1 cellular context compared by ENCODE assay signal in genomic region chr1:28296401-28297220, GRCh38.
TF ChIP-seq lines count a peak whose summit lies in the region.

No MANE protein-coding gene starts in this region.

TF ChIP-seq in HepG2, 621 proteins besides CTCF, POLR2A, EP300 and RAD21 (continued from another document and continues in another):
- peak; percentile 73 for TF ChIP-seq FOSL2 (CRISPR knock-in tag; IDR thresholded peaks at IDR 0.05)
- TF ChIP-seq ZNF616 (CRISPR knock-in tag; IDR thresholded peaks at IDR 0.05; ENCODE audit: low read depth) = no peak
- no peak; the same call in 1 of the 2 replicates for TF ChIP-seq KMT2B (CRISPR knock-in tag; IDR thresholded peaks at IDR 0.05)
- TF ChIP-seq BCL6 (CRISPR knock-in tag; IDR thresholded peaks at IDR 0.05) = peak; percentile 78
- TF ChIP-seq EHMT2 (IDR thresholded peaks at IDR 0.05; ENCODE audit: borderline replicate concordance, low read depth, low read length) = no peak
- TF ChIP-seq AGO1 (IDR thresholded peaks at IDR 0.05; ENCODE audit: low read depth, low read length, poor library complexity, severe bottlenecking) = no peak
- TF ChIP-seq YY1 (IDR thresholded peaks at IDR 0.05; ENCODE audit: insufficient read depth, insufficient replicate concordance, low read depth, low read length) = no peak
- TF ChIP-seq, protein P1, sequence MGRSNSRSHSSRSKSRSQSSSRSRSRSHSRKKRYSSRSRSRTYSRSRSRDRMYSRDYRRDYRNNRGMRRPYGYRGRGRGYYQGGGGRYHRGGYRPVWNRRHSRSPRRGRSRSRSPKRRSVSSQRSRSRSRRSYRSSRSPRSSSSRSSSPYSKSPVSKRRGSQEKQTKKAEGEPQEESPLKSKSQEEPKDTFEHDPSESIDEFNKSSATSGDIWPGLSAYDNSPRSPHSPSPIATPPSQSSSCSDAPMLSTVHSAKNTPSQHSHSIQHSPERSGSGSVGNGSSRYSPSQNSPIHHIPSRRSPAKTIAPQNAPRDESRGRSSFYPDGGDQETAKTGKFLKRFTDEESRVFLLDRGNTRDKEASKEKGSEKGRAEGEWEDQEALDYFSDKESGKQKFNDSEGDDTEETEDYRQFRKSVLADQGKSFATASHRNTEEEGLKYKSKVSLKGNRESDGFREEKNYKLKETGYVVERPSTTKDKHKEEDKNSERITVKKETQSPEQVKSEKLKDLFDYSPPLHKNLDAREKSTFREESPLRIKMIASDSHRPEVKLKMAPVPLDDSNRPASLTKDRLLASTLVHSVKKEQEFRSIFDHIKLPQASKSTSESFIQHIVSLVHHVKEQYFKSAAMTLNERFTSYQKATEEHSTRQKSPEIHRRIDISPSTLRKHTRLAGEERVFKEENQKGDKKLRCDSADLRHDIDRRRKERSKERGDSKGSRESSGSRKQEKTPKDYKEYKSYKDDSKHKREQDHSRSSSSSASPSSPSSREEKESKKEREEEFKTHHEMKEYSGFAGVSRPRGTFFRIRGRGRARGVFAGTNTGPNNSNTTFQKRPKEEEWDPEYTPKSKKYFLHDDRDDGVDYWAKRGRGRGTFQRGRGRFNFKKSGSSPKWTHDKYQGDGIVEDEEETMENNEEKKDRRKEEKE (IDR thresholded peaks at IDR 0.05) = no peak
- peak in 1 of 2 experiments; percentile 59; a peak in 1 of 4 replicates for TF ChIP-seq ATF4 (CRISPR knock-in tag; IDR thresholded peaks at IDR 0.05)
- TF ChIP-seq, protein P2, sequence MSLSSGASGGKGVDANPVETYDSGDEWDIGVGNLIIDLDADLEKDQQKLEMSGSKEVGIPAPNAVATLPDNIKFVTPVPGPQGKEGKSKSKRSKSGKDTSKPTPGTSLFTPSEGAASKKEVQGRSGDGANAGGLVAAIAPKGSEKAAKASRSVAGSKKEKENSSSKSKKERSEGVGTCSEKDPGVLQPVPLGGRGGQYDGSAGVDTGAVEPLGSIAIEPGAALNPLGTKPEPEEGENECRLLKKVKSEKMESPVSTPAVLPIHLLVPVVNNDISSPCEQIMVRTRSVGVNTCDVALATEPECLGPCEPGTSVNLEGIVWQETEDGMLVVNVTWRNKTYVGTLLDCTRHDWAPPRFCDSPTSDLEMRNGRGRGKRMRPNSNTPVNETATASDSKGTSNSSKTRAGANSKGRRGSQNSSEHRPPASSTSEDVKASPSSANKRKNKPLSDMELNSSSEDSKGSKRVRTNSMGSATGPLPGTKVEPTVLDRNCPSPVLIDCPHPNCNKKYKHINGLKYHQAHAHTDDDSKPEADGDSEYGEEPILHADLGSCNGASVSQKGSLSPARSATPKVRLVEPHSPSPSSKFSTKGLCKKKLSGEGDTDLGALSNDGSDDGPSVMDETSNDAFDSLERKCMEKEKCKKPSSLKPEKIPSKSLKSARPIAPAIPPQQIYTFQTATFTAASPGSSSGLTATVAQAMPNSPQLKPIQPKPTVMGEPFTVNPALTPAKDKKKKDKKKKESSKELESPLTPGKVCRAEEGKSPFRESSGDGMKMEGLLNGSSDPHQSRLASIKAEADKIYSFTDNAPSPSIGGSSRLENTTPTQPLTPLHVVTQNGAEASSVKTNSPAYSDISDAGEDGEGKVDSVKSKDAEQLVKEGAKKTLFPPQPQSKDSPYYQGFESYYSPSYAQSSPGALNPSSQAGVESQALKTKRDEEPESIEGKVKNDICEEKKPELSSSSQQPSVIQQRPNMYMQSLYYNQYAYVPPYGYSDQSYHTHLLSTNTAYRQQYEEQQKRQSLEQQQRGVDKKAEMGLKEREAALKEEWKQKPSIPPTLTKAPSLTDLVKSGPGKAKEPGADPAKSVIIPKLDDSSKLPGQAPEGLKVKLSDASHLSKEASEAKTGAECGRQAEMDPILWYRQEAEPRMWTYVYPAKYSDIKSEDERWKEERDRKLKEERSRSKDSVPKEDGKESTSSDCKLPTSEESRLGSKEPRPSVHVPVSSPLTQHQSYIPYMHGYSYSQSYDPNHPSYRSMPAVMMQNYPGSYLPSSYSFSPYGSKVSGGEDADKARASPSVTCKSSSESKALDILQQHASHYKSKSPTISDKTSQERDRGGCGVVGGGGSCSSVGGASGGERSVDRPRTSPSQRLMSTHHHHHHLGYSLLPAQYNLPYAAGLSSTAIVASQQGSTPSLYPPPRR (CRISPR knock-in tag; IDR thresholded peaks at IDR 0.05; ENCODE audit: borderline replicate concordance) = peak; percentile 79; the same call in 1 of the 2 replicates
- TF ChIP-seq, protein P3, sequence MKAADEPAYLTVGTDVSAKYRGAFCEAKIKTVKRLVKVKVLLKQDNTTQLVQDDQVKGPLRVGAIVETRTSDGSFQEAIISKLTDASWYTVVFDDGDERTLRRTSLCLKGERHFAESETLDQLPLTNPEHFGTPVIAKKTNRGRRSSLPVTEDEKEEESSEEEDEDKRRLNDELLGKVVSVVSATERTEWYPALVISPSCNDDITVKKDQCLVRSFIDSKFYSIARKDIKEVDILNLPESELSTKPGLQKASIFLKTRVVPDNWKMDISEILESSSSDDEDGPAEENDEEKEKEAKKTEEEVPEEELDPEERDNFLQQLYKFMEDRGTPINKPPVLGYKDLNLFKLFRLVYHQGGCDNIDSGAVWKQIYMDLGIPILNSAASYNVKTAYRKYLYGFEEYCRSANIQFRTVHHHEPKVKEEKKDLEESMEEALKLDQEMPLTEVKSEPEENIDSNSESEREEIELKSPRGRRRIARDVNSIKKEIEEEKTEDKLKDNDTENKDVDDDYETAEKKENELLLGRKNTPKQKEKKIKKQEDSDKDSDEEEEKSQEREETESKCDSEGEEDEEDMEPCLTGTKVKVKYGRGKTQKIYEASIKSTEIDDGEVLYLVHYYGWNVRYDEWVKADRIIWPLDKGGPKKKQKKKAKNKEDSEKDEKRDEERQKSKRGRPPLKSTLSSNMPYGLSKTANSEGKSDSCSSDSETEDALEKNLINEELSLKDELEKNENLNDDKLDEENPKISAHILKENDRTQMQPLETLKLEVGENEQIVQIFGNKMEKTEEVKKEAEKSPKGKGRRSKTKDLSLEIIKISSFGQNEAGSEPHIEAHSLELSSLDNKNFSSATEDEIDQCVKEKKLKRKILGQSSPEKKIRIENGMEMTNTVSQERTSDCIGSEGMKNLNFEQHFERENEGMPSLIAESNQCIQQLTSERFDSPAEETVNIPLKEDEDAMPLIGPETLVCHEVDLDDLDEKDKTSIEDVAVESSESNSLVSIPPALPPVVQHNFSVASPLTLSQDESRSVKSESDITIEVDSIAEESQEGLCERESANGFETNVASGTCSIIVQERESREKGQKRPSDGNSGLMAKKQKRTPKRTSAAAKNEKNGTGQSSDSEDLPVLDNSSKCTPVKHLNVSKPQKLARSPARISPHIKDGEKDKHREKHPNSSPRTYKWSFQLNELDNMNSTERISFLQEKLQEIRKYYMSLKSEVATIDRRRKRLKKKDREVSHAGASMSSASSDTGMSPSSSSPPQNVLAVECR (CRISPR knock-in tag; IDR thresholded peaks at IDR 0.05; ENCODE audit: borderline replicate concordance) = peak; percentile 62; the same call in 1 of the 2 replicates
- TF ChIP-seq FOXP1 (IDR thresholded peaks at IDR 0.05) = no peak
- peak; percentile 78 for TF ChIP-seq FOXP1 (CRISPR knock-in tag; IDR thresholded peaks at IDR 0.05)
- TF ChIP-seq RFX1 (IDR thresholded peaks at IDR 0.05) = no peak
- no peak for TF ChIP-seq ZNF749 (CRISPR knock-in tag; IDR thresholded peaks at IDR 0.05; ENCODE audit: borderline replicate concordance)
- TF ChIP-seq PHF20 (CRISPR knock-in tag; IDR thresholded peaks at IDR 0.05) = no peak
- TF ChIP-seq KLF11 (CRISPR knock-in tag; IDR thresholded peaks at IDR 0.05) = no peak
- TF ChIP-seq KLF13 (CRISPR knock-in tag; IDR thresholded peaks at IDR 0.05) = no peak
- TF ChIP-seq SKIL (CRISPR knock-in tag; IDR thresholded peaks at IDR 0.05; ENCODE audit: borderline replicate concordance) = peak; percentile 95
- TF ChIP-seq SIX1 (CRISPR knock-in tag; IDR thresholded peaks at IDR 0.05; ENCODE audit: borderline replicate concordance) = no peak
- TF ChIP-seq HOMEZ (CRISPR knock-in tag; IDR thresholded peaks at IDR 0.05; ENCODE audit: low read depth) = 0 out of 2 replicates have a peak, but pooled peaks have one; percentile 10
- TF ChIP-seq ZNF766 (CRISPR knock-in tag; IDR thresholded peaks at IDR 0.05; ENCODE audit: borderline replicate concordance) = no peak
- peak; percentile 86 for TF ChIP-seq TFE3 (CRISPR knock-in tag; IDR thresholded peaks at IDR 0.05)
- no peak for TF ChIP-seq PLSCR1 (CRISPR knock-in tag; IDR thresholded peaks at IDR 0.05; ENCODE audit: borderline replicate concordance)
- TF ChIP-seq ZNF770 (CRISPR knock-in tag; IDR thresholded peaks at IDR 0.05) = peak; percentile 95
- TF ChIP-seq TCF7L2 (IDR thresholded peaks at IDR 0.05; ENCODE audit: low read depth, low read length) = no peak
- peak; percentile 71 for TF ChIP-seq FOXA3 (CRISPR knock-in tag; IDR thresholded peaks at IDR 0.05)
